In the genomic region with DNA sequence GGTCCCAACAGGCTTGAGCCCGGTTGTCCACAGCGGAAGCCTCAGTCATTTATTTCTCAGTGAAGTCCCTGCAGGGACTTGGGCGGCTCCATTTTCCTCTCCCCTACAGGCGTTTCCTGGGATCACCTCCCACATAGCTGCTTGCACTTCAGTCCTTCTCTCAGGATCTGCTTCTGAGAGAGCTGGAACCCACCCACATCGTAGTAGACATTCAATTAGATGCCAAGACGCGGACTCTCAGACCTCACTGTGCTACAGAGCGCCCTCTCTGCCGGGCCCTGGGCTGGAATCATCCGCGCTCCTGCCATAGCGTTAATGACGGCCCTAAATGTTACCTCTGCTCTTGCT, we compare ENCODE assay signal across 17 cellular contexts. TPM values are rescaled to one million over a fixed set of nuclear protein-coding genes. Genes with fewer than 3 reads are reported as not detected.
DNase-seq lines count a peak whose midpoint lies in the region; ATAC-seq, FAIRE-seq and TF ChIP-seq lines count a peak whose summit lies in the region.
"Had no signal": no experiment of that assay in that cellular context is flagged by ENCODE, and none has a peak within 500 bp of the region (broad histone marks: within the 10 kb centered on the region; RNA-seq: fewer than 3 reads in every experiment).

No MANE protein-coding gene starts in this region.

- peak; percentile 58 for ATAC-seq in HepG2
- ATAC-seq in right lobe of liver, result no peak
- no peak for ATAC-seq in GM18858 (IDR thresholded peaks at IDR 0.05; ENCODE audit: unreplicated experiment)
- ATAC-seq: GM12878 had no signal

- H3K4ac ChIP-seq in H1 (replicated peaks; ENCODE audit: insufficient read length, low read depth, low read length) (no peak overlapping the region), mesendoderm (ENCODE audit: low read depth, low read length) (no peak overlapping the region)

- H3K4me1 Mint-ChIP-seq in activated CD4-positive, alpha-beta T cell treated with anti-CD3 and anti-CD28 coated beads, Interleukin-2, amount 10 ng/mL, durations not matched to agents 7 days and 5 days, result no peaks in the 10 kb centered on the region
- H3K4me1 Mint-ChIP-seq: CD4-positive, CD25-positive, alpha-beta regulatory T cell had no signal

- H3K23ac ChIP-seq in H1 (ENCODE audit: insufficient read length) (no peak overlapping the region), mesendoderm (ENCODE audit: low read length) (no peak overlapping the region)

- no peaks in the 10 kb centered on the region for H3K23me2 ChIP-seq in H1 (ENCODE audit: low read depth, low read length)

- no peaks in the 10 kb centered on the region for H3K9me3 Mint-ChIP-seq in activated CD4-positive, alpha-beta T cell treated with anti-CD3 and anti-CD28 coated beads, Interleukin-2, amount 10 ng/mL, durations not matched to agents 7 days and 5 days

- H3K79me1 ChIP-seq in H1 (ENCODE audit: low read depth, low read length) (no peaks in the 10 kb centered on the region), mesendoderm (ENCODE audit: low read length) (no peaks in the 10 kb centered on the region)

- WGBS in HepG2 (ENCODE audit: low lambda C conversion rate), result 64% methylated on average over 12 of the region's 13 CpGs
- 81% methylated on average over 4 of the region's 13 CpGs for WGBS in right lobe of liver (ENCODE audit: insufficient coverage, low coverage, low lambda C conversion rate, missing lambda C conversion rate)
- WGBS in H1 (ENCODE audit: extremely low coverage in 1 of 2, insufficient coverage in 1 of 2, insufficient read length in 1 of 2, insufficient replicate concordance in 2 of 2, low coverage in 1 of 2, low lambda C conversion rate in 2 of 2, missing lambda C conversion rate in 1 of 2), 2 experiments, result 94% methylated on average over 13 of the region's 13 CpGs; no CpG with 5 or more reads in 1 of the 2 experiments
- whole genome bisulfite sequencing in mesendoderm (ENCODE audit: extremely low coverage, insufficient coverage, low lambda C conversion rate), result no CpG with 5 or more reads among the region's 13 CpGs

- no peak overlapping the region for H2BK20ac ChIP-seq in H1 (ENCODE audit: low read length)

- H3K9me3 ChIP-seq in HepG2 (ENCODE audit: low read length), result no peaks in the 10 kb centered on the region
- no peaks in the 10 kb centered on the region for H3K9me3 ChIP-seq in right lobe of liver
- no peaks in the 10 kb centered on the region; a peak in 1 of 4 replicates for H3K9me3 ChIP-seq in H1 (ENCODE audit: insufficient read depth in 2 of 2, low read depth in 1 of 2, low read length in 1 of 2)

- TF ChIP-seq RAD21 in HepG2 (CRISPR knock-in tag; IDR thresholded peaks at IDR 0.05) (no peak), H1 (IDR thresholded peaks at IDR 0.05 in 1 of 2, conservative IDR thresholded peaks at IDR 0.05 in 1 of 2; ENCODE audit: low read depth in 2 of 2, low read length in 2 of 2) (peak in 1 of 2 experiments; percentile 16; a peak in 1 of 4 replicates)

- POLR2A ChIA-PET in HepG2 (lab: Yijun Ruan, JAX) (no interaction called here), H1 (lab: Charles Lee; ENCODE audit: partially characterized antibody) (no interaction called here)
- POLR2A ChIA-PET in activated CD4-positive, alpha-beta T cell treated with anti-CD3 and anti-CD28 coated beads, Interleukin-2, amount 10 ng/mL, durations not matched to agents 7 days and 5 days (lab: Charles Lee), result no interaction called here

- H3K56ac ChIP-seq in H1 (replicated peaks; ENCODE audit: insufficient read length, low read depth, low read length), result no peak overlapping the region
- H3K56ac ChIP-seq in mesendoderm (ENCODE audit: low read length), result no peak overlapping the region

- H4K8ac ChIP-seq in H1 (ENCODE audit: extremely low read depth, insufficient read depth, low read length) (no peak overlapping the region), mesendoderm (ENCODE audit: low read depth, low read length) (no peak overlapping the region)

- H3K36me3 ChIP-seq in HepG2 (replicated peaks in 1 of 2; ENCODE audit: control insufficient read depth in 1 of 2, insufficient read depth in 2 of 2, low read length in 2 of 2) (no peaks in the 10 kb centered on the region), right lobe of liver (no peaks in the 10 kb centered on the region), H1 (ENCODE audit: control insufficient read depth in 2 of 4, insufficient read depth in 4 of 4, low read length in 3 of 4) (no peaks in the 10 kb centered on the region), mesendoderm (ENCODE audit: control insufficient read depth, insufficient read depth, low read length) (no peaks in the 10 kb centered on the region)
- H3K36me3 ChIP-seq: BLaER1 had no signal

- H3K4me3 Mint-ChIP-seq in activated CD4-positive, alpha-beta T cell treated with anti-CD3 and anti-CD28 coated beads, Interleukin-2, amount 10 ng/mL, durations not matched to agents 7 days and 5 days, result no peak overlapping the region
- H3K4me3 Mint-ChIP-seq: CD4-positive, CD25-positive, alpha-beta regulatory T cell had no signal

- H3K27me3 ChIP-seq in HepG2 (ENCODE audit: control insufficient read depth in 1 of 2, insufficient read depth in 2 of 2, low read length in 2 of 2) (peaks cover 3 to 12% of the 10 kb centered on the region in 2 experiments; a peak in 4 of 5 replicates), right lobe of liver (no peaks in the 10 kb centered on the region), H1 (replicated peaks in 1 of 4; ENCODE audit: control insufficient read depth in 3 of 4, extremely low read depth in 1 of 4, insufficient read depth in 3 of 4, low read length in 3 of 4) (no peaks in the 10 kb centered on the region), mesendoderm (ENCODE audit: insufficient read depth, low read length, poor library complexity) (no peaks in the 10 kb centered on the region)
- H3K27me3 ChIP-seq: BLaER1 had no signal

- no peaks in the 10 kb centered on the region for H3K79me2 ChIP-seq in HepG2 (ENCODE audit: insufficient read depth, low read length)
- no peaks in the 10 kb centered on the region for H3K79me2 ChIP-seq in H1 (ENCODE audit: control insufficient read depth in 1 of 2, insufficient read depth in 2 of 2, low read length in 2 of 2)
- H3K79me2 ChIP-seq in mesendoderm (ENCODE audit: control insufficient read depth, insufficient read depth, low read length), result no peaks in the 10 kb centered on the region

- H3K36me3 Mint-ChIP-seq in activated CD4-positive, alpha-beta T cell treated with anti-CD3 and anti-CD28 coated beads, Interleukin-2, amount 10 ng/mL, durations not matched to agents 7 days and 5 days (ENCODE audit: low read depth), result no peaks in the 10 kb centered on the region
- H3K36me3 Mint-ChIP-seq: CD4-positive, CD25-positive, alpha-beta regulatory T cell had no signal

- no peak overlapping the region for H2BK5ac ChIP-seq in H1 (ENCODE audit: low read depth, low read length)
- no peak overlapping the region for H2BK5ac ChIP-seq in mesendoderm (ENCODE audit: low read length)

- DNase-seq in HepG2 (ENCODE audit: low spot score) (no peak), right lobe of liver (no peak), H1 (ENCODE audit: low read depth in 1 of 2, low spot score in 2 of 2) (peak in 1 of 2 experiments; percentile 50), mesendoderm (peak; percentile 37), frontal cortex (ENCODE audit: low spot score in 2 of 2) (no peak), GM19239 (ENCODE audit: insufficient read length, low spot score) (no peak)
- DNase-seq in activated CD4-positive, alpha-beta T cell treated with anti-CD3 and anti-CD28 coated beads, Interleukin-2, amount 10 ng/mL, durations not matched to agents 7 days and 5 days, result no peak
- DNase-seq: 8988T; AML-193; CD4-positive, CD25-positive, alpha-beta regulatory T cell; GOT3; IMR-90 had no signal

- no peak overlapping the region for H3K14ac ChIP-seq in H1 (ENCODE audit: insufficient read length)

- TF ChIP-seq EP300 in HepG2 (IDR thresholded peaks at IDR 0.05; ENCODE audit: low read depth in 2 of 2, low read length in 2 of 2) (no peak), HepG2 (CRISPR knock-in tag; IDR thresholded peaks at IDR 0.05; ENCODE audit: borderline replicate concordance) (no peak), H1 (IDR thresholded peaks at IDR 0.05; ENCODE audit: borderline replicate concordance in 1 of 2, low read depth in 2 of 2, low read length in 2 of 2) (no peak)

- BruUV-seq in HepG2 (replicated peaks; lab: Mats Ljungman, UMichigan), result no TSS peak

- TF ChIP-seq POLR2A in HepG2 (IDR thresholded peaks at IDR 0.05; ENCODE audit: insufficient read depth in 1 of 2, low read depth in 2 of 2, low read length in 2 of 2) (no peak), right lobe of liver (IDR thresholded peaks at IDR 0.05) (no peak), H1 (IDR thresholded peaks at IDR 0.05; ENCODE audit: control extremely low read depth in 1 of 2, low read depth in 2 of 2, low read length in 2 of 2) (no peak)

- H2AFZ ChIP-seq in HepG2 (ENCODE audit: low read length) (no peak overlapping the region), H1 (ENCODE audit: low read length) (peak overlapping the region; percentile 24; the same call in 1 of the 2 replicates)

- in situ Hi-C loops in HepG2 (cut with HindIII; ENCODE audit: extremely low pct_ligation_motif_present, low pct_unique_long_range_greater_than_20kb), result no loop called here

- H2BK120ac ChIP-seq in H1 (replicated peaks; ENCODE audit: low read depth, low read length), result no peak overlapping the region
- H2BK120ac ChIP-seq in mesendoderm (ENCODE audit: low read depth, low read length), result no peak overlapping the region

- H3K27ac Mint-ChIP-seq in activated CD4-positive, alpha-beta T cell treated with anti-CD3 and anti-CD28 coated beads, Interleukin-2, amount 10 ng/mL, durations not matched to agents 7 days and 5 days, result no peak overlapping the region
- H3K27ac Mint-ChIP-seq: CD4-positive, CD25-positive, alpha-beta regulatory T cell had no signal

- H3K27ac ChIP-seq in HepG2 (ENCODE audit: extremely low read length, insufficient read depth, low read length) (no peak overlapping the region), right lobe of liver (no peak overlapping the region), H1 (ENCODE audit: low read depth, low read length) (no peak overlapping the region), mesendoderm (ENCODE audit: low read depth, low read length) (no peak overlapping the region)
- H3K27ac ChIP-seq: BLaER1, HL-60 had no signal

- H3K4me3 ChIP-seq in HepG2 (replicated peaks in 1 of 3; ENCODE audit: insufficient read depth in 1 of 3, low read depth in 2 of 3, low read length in 3 of 3) (no peak overlapping the region), right lobe of liver (no peak overlapping the region), H1 (ENCODE audit: extremely low read depth in 1 of 4, insufficient read depth in 2 of 4, low read depth in 3 of 4, low read length in 4 of 4) (no peak overlapping the region), mesendoderm (ENCODE audit: low read length) (no peak overlapping the region)
- H3K4me3 ChIP-seq: BLaER1, GM12878 had no signal

- H3K9ac ChIP-seq in HepG2 (ENCODE audit: insufficient read depth, low read depth, low read length) (no peak overlapping the region), H1 (replicated peaks in 1 of 4; ENCODE audit: extremely low read depth in 1 of 4, low read depth in 3 of 4, low read length in 3 of 4) (no peak overlapping the region), mesendoderm (ENCODE audit: low read length) (no peak overlapping the region)
- H3K9ac ChIP-seq: BLaER1 had no signal

- H2AK5ac ChIP-seq in H1 (ENCODE audit: low read depth, low read length) (no peak overlapping the region), mesendoderm (ENCODE audit: low read length) (no peak overlapping the region)

- H3K4me1 ChIP-seq in HepG2 (ENCODE audit: insufficient read depth, low read length), result no peaks in the 10 kb centered on the region
- H3K4me1 ChIP-seq in right lobe of liver, result no peaks in the 10 kb centered on the region
- no peaks in the 10 kb centered on the region for H3K4me1 ChIP-seq in H1 (replicated peaks in 1 of 4; ENCODE audit: control insufficient read depth in 3 of 4, insufficient read depth in 4 of 4, low read length in 3 of 4)
- H3K4me1 ChIP-seq in mesendoderm (ENCODE audit: control insufficient read depth, low read depth, low read length), result no peaks in the 10 kb centered on the region
- H3K4me1 ChIP-seq: BLaER1 had no signal

- H3K27me3 Mint-ChIP-seq in activated CD4-positive, alpha-beta T cell treated with anti-CD3 and anti-CD28 coated beads, Interleukin-2, amount 10 ng/mL, durations not matched to agents 7 days and 5 days, result peaks cover 14% of the 10 kb centered on the region

- TF ChIP-seq CTCF in HepG2 (CRISPR knock-in tag; IDR thresholded peaks at IDR 0.05), result no peak
- TF ChIP-seq CTCF in right lobe of liver (IDR thresholded peaks at IDR 0.05), result no peak
- peak in 2 of 3 experiments; percentile 6 to 13; a peak in 3 of 4 replicates for TF ChIP-seq CTCF in H1 (IDR thresholded peaks at IDR 0.05; ENCODE audit: control extremely low read depth in 1 of 3, insufficient read depth in 1 of 3, low read depth in 1 of 3, low read length in 3 of 3)

- H2BK15ac ChIP-seq in H1 (ENCODE audit: low read length) (no peak overlapping the region), mesendoderm (replicated peaks; ENCODE audit: low read depth) (no peak overlapping the region)

- H4K91ac ChIP-seq in H1 (replicated peaks; ENCODE audit: insufficient read length, low read length), result no peak overlapping the region

- CTCF ChIA-PET in HepG2 (lab: Yijun Ruan, JAX; ENCODE audit: low intra/inter-chr PET ratio, low total read pairs), result no interaction called here
- CTCF ChIA-PET in H1 (lab: Charles Lee; ENCODE audit: partially characterized antibody), result interaction anchor here (0.9 to 4.5 kb wide), 6 partner anchors 10 to 270 kb away, joined by 3 to 16 read pairs (median 6); no protein-coding TSS in a partner anchor
- CTCF ChIA-PET in activated CD4-positive, alpha-beta T cell treated with anti-CD3 and anti-CD28 coated beads, Interleukin-2, amount 10 ng/mL, durations not matched to agents 7 days and 5 days (lab: Charles Lee), result no interaction called here

- intact Hi-C loops in HepG2 (cut with micrococcal nuclease; ENCODE audit: unreplicated experiment), result no loop called here
- intact Hi-C loops in right lobe of liver (cut with DNase I), result no loop called here

- H4K5ac ChIP-seq in H1 (ENCODE audit: insufficient read length, low read depth, low read length) (no peak overlapping the region), mesendoderm (ENCODE audit: low read length) (no peak overlapping the region)

- no peak overlapping the region for H2BK12ac ChIP-seq in H1 (ENCODE audit: low read depth, low read length)

- H3K4me2 ChIP-seq in HepG2 (ENCODE audit: low read depth, low read length) (no peak overlapping the region), H1 (ENCODE audit: insufficient read depth in 1 of 2, low read depth in 2 of 2, low read length in 2 of 2) (no peak overlapping the region), mesendoderm (ENCODE audit: low read length) (no peak overlapping the region)
- H3K4me2 ChIP-seq: BLaER1 had no signal

- H3K18ac ChIP-seq in H1 (ENCODE audit: extremely low read depth, low read length), result no peak overlapping the region; the same call in 1 of the 2 replicates
- no peak overlapping the region for H3K18ac ChIP-seq in mesendoderm (ENCODE audit: low read length)

- no peak for FAIRE-seq in HepG2 (lab: Jason Lieb, UNC)
- no peak for FAIRE-seq in H1 (lab: Jason Lieb, UNC)
- no peak for FAIRE-seq in frontal cortex (lab: Jason Lieb, UNC)
- FAIRE-seq in GM19239 (lab: Jason Lieb, UNC), result no peak
- FAIRE-seq: GM12878, GM18507 had no signal

- H4K20me1 ChIP-seq in HepG2 (ENCODE audit: insufficient read depth, low read length), result no peaks in the 10 kb centered on the region
- no peaks in the 10 kb centered on the region for H4K20me1 ChIP-seq in H1 (replicated peaks in 1 of 2; ENCODE audit: control insufficient read depth in 1 of 2, insufficient read depth in 2 of 2, low read length in 2 of 2)
- H4K20me1 ChIP-seq: BLaER1 had no signal

RNA-seq across cellular contexts. Expression of a gene that starts 54.0 kb away (rescaled TPM):
- total RNA-seq in HepG2 (2016; rRNA removed; fragmentation: Illumina TruSeq; extraction: Trizol), result not detected in 2 replicates
- not detected in 2 replicates for total RNA-seq in HepG2 (2016; cell fraction: cytosol; rRNA removed; fragmentation: Illumina TruSeq; extraction: Trizol; ENCODE audit: low read depth)
- total RNA-seq in HepG2 (2016; cell fraction: insoluble cytoplasmic fraction; rRNA removed; fragmentation: Illumina TruSeq; extraction: Trizol), result not detected in 2 replicates
- total RNA-seq in HepG2 (2016; cell fraction: membrane; rRNA removed; fragmentation: Illumina TruSeq; extraction: Trizol), result not detected in 2 replicates
- not detected in 2 replicates for total RNA-seq in HepG2 (2016; cell fraction: nucleus; rRNA removed; fragmentation: Illumina TruSeq; extraction: Trizol)
- not detected in 2 replicates for polyA plus RNA-seq in HepG2 (2011; rRNA removed)
- polyA plus RNA-seq in HepG2 (2011; cell fraction: cytosol; rRNA removed), result not detected in 2 replicates
- polyA plus RNA-seq in HepG2 (2011; cell fraction: nucleus; rRNA removed), result not detected in 2 replicates
- polyA plus RNA-seq in HepG2 (2012), result not detected in 2 replicates
- polyA plus RNA-seq in HepG2 (2016; cell fraction: cytosol; fragmentation: Illumina TruSeq; extraction: Trizol; ENCODE audit: low read depth), result not detected in 2 replicates
- not detected in 2 replicates for polyA plus RNA-seq in HepG2 (2016; cell fraction: insoluble cytoplasmic fraction; fragmentation: Illumina TruSeq; extraction: Trizol; ENCODE audit: low read depth)
- not detected in 2 replicates for polyA plus RNA-seq in HepG2 (2016; cell fraction: membrane; fragmentation: Illumina TruSeq; extraction: Trizol; ENCODE audit: low read depth)
- polyA plus RNA-seq in HepG2 (2016; cell fraction: nucleus; fragmentation: Illumina TruSeq; extraction: Trizol; ENCODE audit: insufficient read depth, low read depth), result not detected in 2 replicates
- polyA minus RNA-seq in HepG2 (2011; rRNA and poly(A)+ RNA removed; ENCODE audit: low replicate concordance), result 0.60 and 1.2 TPM in 2 replicates
- polyA minus RNA-seq in HepG2 (2011; cell fraction: cytosol; rRNA and poly(A)+ RNA removed), result not detected in 2 replicates
- not detected in 2 replicates for polyA minus RNA-seq in HepG2 (2011; cell fraction: nucleus; rRNA and poly(A)+ RNA removed)
- total RNA-seq in right lobe of liver, result 1 to 10 TPM in 2 of 6 experiments, under 1 TPM in 3, not detected in 1; 0.12 to 1.2 (median 0.49) TPM
- total RNA-seq in H1 (2021; fragmentation: NEBNext Ultra II Directional; extraction: Animal tissue kit (Norgen Biotek cat#: 25700)), result 4.0 and 4.3 TPM in 2 replicates
- polyA plus RNA-seq in H1 (2011; rRNA removed), result 2.7 and 5.4 TPM in 2 replicates
- 3.3 TPM for polyA plus RNA-seq in H1 (2011; cell fraction: cytosol; rRNA removed)
- polyA plus RNA-seq in H1 (2011; cell fraction: nucleus; rRNA removed), result 4.9 TPM
- 2.2 to 3.4 TPM (median 2.9 TPM) in 4 replicates for polyA plus RNA-seq in H1 (2012, experiment 1 of 2)
- polyA plus RNA-seq in H1 (2012, experiment 2 of 2), result 2.7 TPM
- 5.8 TPM for polyA plus RNA-seq in H1 (2013, experiment 1 of 2)
- polyA plus RNA-seq in H1 (2013, experiment 2 of 2), result 6.1 TPM
- polyA minus RNA-seq in H1 (2011; rRNA and poly(A)+ RNA removed), result 3.7 and 4.4 TPM in 2 replicates
- 3.7 TPM for polyA minus RNA-seq in H1 (2011; cell fraction: cytosol; rRNA and poly(A)+ RNA removed)
- 3.0 TPM for polyA minus RNA-seq in H1 (2011; cell fraction: nucleus; rRNA and poly(A)+ RNA removed)
- 24.3 TPM for polyA plus RNA-seq in mesendoderm (2013, experiment 1 of 2)
- polyA plus RNA-seq in mesendoderm (2013, experiment 2 of 2), result 22.3 TPM
- under 1 TPM; 0.48 to 0.55 TPM for total RNA-seq in activated CD4-positive, alpha-beta T cell treated with anti-CD3 and anti-CD28 coated beads, Interleukin-2, amount 10 ng/mL, durations not matched to agents 7 days and 5 days
- total RNA-seq in frontal cortex, result 0.82 TPM
- polyA plus RNA-seq: CD4-positive, CD25-positive, alpha-beta regulatory T cell had no signal

Comparison
In these comparisons a context has a peak if more than half of its experiments do, and no peak if none do; other contexts are left out.
1. CTCF ChIP-seq: peak in H1 (2 of 3); none in HepG2 (single experiment) and right lobe of liver (0 of 4).